8 cellular contexts compared by ENCODE assay signal in the genomic region with DNA sequence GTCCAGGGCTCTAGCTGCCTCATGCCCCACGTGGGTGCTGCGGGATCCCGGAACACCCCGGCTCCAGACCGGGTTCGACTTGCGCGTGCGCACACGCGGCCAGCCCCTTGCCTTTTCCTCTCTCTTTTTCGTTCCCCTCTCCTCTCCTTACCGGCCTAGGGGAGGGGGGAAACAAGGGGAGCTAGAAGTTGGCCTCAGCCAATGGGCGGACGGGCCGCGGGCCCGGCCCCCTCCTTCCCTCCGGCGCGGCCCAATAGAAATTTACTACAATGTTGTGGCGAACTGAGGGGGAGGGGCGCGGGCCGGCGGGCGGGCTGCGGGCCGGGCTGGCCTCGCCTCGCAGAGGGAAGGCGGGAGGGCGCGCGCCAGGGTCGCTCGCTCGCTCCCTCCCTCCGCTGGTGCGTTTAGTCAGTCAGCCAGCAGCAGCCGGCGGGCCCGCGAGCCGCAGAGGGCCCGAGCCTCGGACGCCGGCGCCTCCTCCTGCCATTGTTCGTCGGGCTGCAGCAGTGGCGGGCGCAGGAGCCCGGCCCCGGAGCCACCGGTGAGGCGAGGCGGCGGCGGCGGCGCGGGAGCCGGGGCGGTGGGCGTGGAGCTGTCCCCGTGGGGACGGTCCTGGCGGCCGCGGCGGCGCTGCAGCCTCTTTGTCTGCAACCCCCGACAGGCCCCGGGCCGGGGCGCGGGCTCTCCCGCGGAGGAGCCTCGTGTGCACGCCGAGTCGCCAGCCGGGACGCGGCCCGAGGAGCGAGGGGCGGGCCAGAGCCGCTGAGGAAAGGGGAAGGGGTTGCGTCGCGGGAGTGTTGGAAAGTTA. TPM values are rescaled to one million over a fixed set of nuclear protein-coding genes. Genes with fewer than 3 reads are reported as not detected.
DNase-seq lines count a peak whose midpoint lies in the region; ATAC-seq and TF ChIP-seq lines count a peak whose summit lies in the region.

A gene (plus strand): TSS at position 342 of the 808 bp plus-strand sequence. CDS start 72,869 bp downstream, outside the sequence.

- no peaks in the 10 kb centered on the region for H3K9me2 ChIP-seq in PC-9 (ENCODE audit: insufficient read depth)

- no peaks in the 10 kb centered on the region for H4K20me1 ChIP-seq in PC-9 (ENCODE audit: insufficient read depth)

- no peaks in the 10 kb centered on the region for H3K27me3 ChIP-seq in PC-9 (ENCODE audit: insufficient read depth, low read depth)
- H3K27me3 ChIP-seq in esophagus squamous epithelium = no peaks in the 10 kb centered on the region
- no peaks in the 10 kb centered on the region for H3K27me3 ChIP-seq in muscle layer of duodenum (ENCODE audit: low read depth, low read length)

- H3K4me3 ChIP-seq in PC-9 = peak within 1 kb of the TSS; percentile 54
- peak within 1 kb of the TSS; percentile 59 to 89 (median 78) for H3K4me3 ChIP-seq in esophagus squamous epithelium
- peak within 1 kb of the TSS; percentile 66 to 71 for H3K4me3 ChIP-seq in muscle layer of duodenum (ENCODE audit: low read depth in 1 of 2, low read length in 2 of 2)

- H3K4me2 ChIP-seq in PC-9 = peak within 1 kb of the TSS; percentile 82

- WGBS in esophagus squamous epithelium, 2 donors = 0% methylated on average over 11 to 16 of the region's 95 CpGs

- peak within 1 kb of the TSS; percentile 97 for H3K27ac Mint-ChIP-seq in activated T-cell treated with anti-CD3 and anti-CD28 coated beads, Interleukin-2, amount 50 U/mL, for 24 hours

- intact Hi-C loops in PC-9 (cut with micrococcal nuclease; ENCODE audit: unreplicated experiment) (loop anchor here (2.0 kb wide), 2 partner anchors 30 to 58 kb away; no protein-coding TSS in a partner anchor), esophagus squamous epithelium (cut with DNase I) (no loop called here)

- DNase-seq in DMS 273 (lab: John Stamatoyannopoulos, UW; ENCODE audit: unreplicated experiment) (peak; percentile 99), KG1 (lab: John Stamatoyannopoulos, UW) (peak; percentile 69), PC-9 (peak; percentile 73 to 90), esophagus squamous epithelium (lab: John Stamatoyannopoulos, UW) (peak; percentile 34)
- peak; percentile 91 for DNase-seq in activated T-cell treated with anti-CD3 and anti-CD28 coated beads, Interleukin-2, amount 50 U/mL, for 24 hours
- DNase-seq in stimulated activated CD8-positive, alpha-beta memory T cell treated with anti-CD3 and anti-CD28 coated beads, Interleukin-7, amount 100 ng/mL, for 1 hour (ENCODE audit: low read depth in 2 of 2) = peak; percentile 82 to 85

- no TSS peak for BruUV-seq in PC-9 (replicated peaks; lab: Mats Ljungman, UMichigan)

- peak; percentile 83 for ATAC-seq in GM21717 (IDR thresholded peaks at IDR 0.05; ENCODE audit: unreplicated experiment)

- no peak for TF ChIP-seq CTCF in PC-9 (conservative IDR thresholded peaks at IDR 0.05)
- TF ChIP-seq CTCF in esophagus squamous epithelium (IDR thresholded peaks at IDR 0.05) = peak in 1 of 6 experiments; percentile 8

- peaks cover 3% of the 10 kb centered on the region; the same call in 1 of the 2 replicates for H3F3A ChIP-seq in PC-9 (ENCODE audit: insufficient read depth, low read depth)

- H3K27ac ChIP-seq in PC-9 (no peak within 1 kb of the TSS), esophagus squamous epithelium (peak within 1 kb of the TSS; percentile 62 to 80 (median 72)), muscle layer of duodenum (ENCODE audit: low read length) (no peak within 1 kb of the TSS)

- H3K4me1 ChIP-seq in PC-9 (replicated peaks; ENCODE audit: insufficient read depth) (0 out of 2 replicates have a peak, but pooled peaks cover 5% of the 10 kb centered on the region), esophagus squamous epithelium (peaks cover 5 to 39% (median 7%) of the 10 kb centered on the region in 3 donors), muscle layer of duodenum (ENCODE audit: control insufficient read depth in 1 of 2, insufficient read depth in 2 of 2, low read length in 2 of 2) (peaks cover 0 to 15% of the 10 kb centered on the region in 2 donors)

- 0 out of 2 replicates have a peak, but pooled peaks cover 7% of the 10 kb centered on the region for H3K79me2 ChIP-seq in PC-9 (ENCODE audit: low read depth)

- H3K36me3 Mint-ChIP-seq in activated T-cell treated with anti-CD3 and anti-CD28 coated beads, Interleukin-2, amount 50 U/mL, for 24 hours (ENCODE audit: low read depth) = peaks cover 27% of the 10 kb centered on the region

- CTCF ChIA-PET in PC-9 (lab: Charles Lee) = interaction anchor here (1.3 kb wide), 1 partner anchor 30 kb away, joined by 4 read pairs; no protein-coding TSS in a partner anchor

- no peaks in the 10 kb centered on the region for H3K9me3 ChIP-seq in PC-9 (ENCODE audit: insufficient read depth, low read depth)
- no peaks in the 10 kb centered on the region for H3K9me3 ChIP-seq in esophagus squamous epithelium
- no peaks in the 10 kb centered on the region for H3K9me3 ChIP-seq in muscle layer of duodenum (ENCODE audit: control insufficient read depth in 1 of 2, low read length in 2 of 2)

- H3K9me3 Mint-ChIP-seq in activated T-cell treated with anti-CD3 and anti-CD28 coated beads, Interleukin-2, amount 50 U/mL, for 24 hours = no peaks in the 10 kb centered on the region

- POLR2A ChIA-PET in PC-9 (lab: Charles Lee; ENCODE audit: unreplicated experiment) = interaction anchor here (0.6 to 0.7 kb wide), 2 partner anchors 21 to 1630 kb away, joined by 3 to 4 read pairs; no protein-coding TSS in a partner anchor

- peak in 2 of 4 donors; percentile 15 to 81 for TF ChIP-seq POLR2A in esophagus squamous epithelium (IDR thresholded peaks at IDR 0.05)

- no peaks in the 10 kb centered on the region for H3K36me3 ChIP-seq in PC-9 (ENCODE audit: low read depth)
- H3K36me3 ChIP-seq in esophagus squamous epithelium = peaks cover 0 to 5% (median 0%) of the 10 kb centered on the region in 3 donors
- H3K36me3 ChIP-seq in muscle layer of duodenum (ENCODE audit: control insufficient read depth in 1 of 2, insufficient read depth in 2 of 2, low read length in 2 of 2) = no peaks in the 10 kb centered on the region

- no peaks in the 10 kb centered on the region for H3K27me3 Mint-ChIP-seq in activated T-cell treated with anti-CD3 and anti-CD28 coated beads, Interleukin-2, amount 50 U/mL, for 24 hours

- H2AFZ ChIP-seq in PC-9 = peak within 1 kb of the TSS; percentile 74

- H3K4me3 Mint-ChIP-seq in activated T-cell treated with anti-CD3 and anti-CD28 coated beads, Interleukin-2, amount 50 U/mL, for 24 hours = peak within 1 kb of the TSS; percentile 93

- H3K4me1 Mint-ChIP-seq in activated T-cell treated with anti-CD3 and anti-CD28 coated beads, Interleukin-2, amount 50 U/mL, for 24 hours (ENCODE audit: low read depth) = peaks cover 54% of the 10 kb centered on the region

RNA-seq across cellular contexts. Expression of the gene that starts here (rescaled TPM):
- total RNA-seq in PC-9 (2021) = 36.0 and 42.2 TPM in 2 replicates
- total RNA-seq in esophagus squamous epithelium = 10 to 100 TPM; 28.5 to 43.9 (median 41.8) TPM

Comparison
In these comparisons a context has a peak if more than half of its experiments do, and no peak if none do; other contexts are left out.
1. DNase-seq: peak in every context shown above with its lines; median percentile 99 in DMS 273; 91 in activated T-cell treated with anti-CD3 and anti-CD28 coated beads, Interleukin-2, amount 50 U/mL, for 24 hours; 84 in stimulated activated CD8-positive, alpha-beta memory T cell treated with anti-CD3 and anti-CD28 coated beads, Interleukin-7, amount 100 ng/mL, for 1 hour; 82 in PC-9; 69 in KG1; 34 in esophagus squamous epithelium.
2. H3K27ac ChIP-seq: peak in esophagus squamous epithelium (4 of 4); none in PC-9 (single experiment) and muscle layer of duodenum (single experiment).
3. Peak in every context shown above with its lines, with median percentiles within 50 percentile points of each other: H3K4me3 ChIP-seq.